Comparison of ENCODE assay signal across 26 cellular contexts in the genomic region with DNA sequence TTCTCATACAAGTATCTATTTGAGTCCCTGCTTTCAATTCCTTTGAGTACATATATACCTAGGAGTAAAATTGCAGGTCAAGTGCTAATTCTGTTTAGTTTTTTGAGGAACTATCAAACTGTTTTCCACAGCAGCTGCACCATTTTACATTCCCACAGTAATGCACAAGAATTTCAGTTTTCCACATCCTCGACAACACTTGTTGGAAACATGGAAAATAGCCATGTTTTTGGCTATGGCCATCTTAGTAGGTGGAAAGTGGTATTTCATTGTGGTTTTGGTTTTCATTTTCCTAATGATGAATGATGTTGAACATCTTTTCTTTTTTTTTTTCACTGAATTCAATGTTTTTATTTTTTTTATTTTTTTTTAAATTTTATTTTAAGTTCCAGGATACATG.
"Had no signal": no experiment of that assay in that cellular context is flagged by ENCODE, and none has a peak within 500 bp of the region (broad histone marks: within the 10 kb centered on the region; RNA-seq: fewer than 3 reads in every experiment).

No MANE protein-coding gene starts in this region.

- H3K4me3 Mint-ChIP-seq: dendritic cell treated with granulocyte-macrophage colony-stimulating factor and Interleukin-4, amounts not matched to agents 40 ng/mL and 50 ng/mL, for 4 days; effector memory CD8-positive, alpha-beta T cell; endodermal cell; mesothelial cell of epicardium had no signal

- H3K27me3 ChIP-seq: colonic mucosa, esophagus squamous epithelium, gastrocnemius medialis, heart right ventricle had no signal

- H3K36me3 Mint-ChIP-seq: mesothelial cell of epicardium had no signal

- H3K9me3 Mint-ChIP-seq: dendritic cell treated with granulocyte-macrophage colony-stimulating factor and Interleukin-4, amounts not matched to agents 40 ng/mL and 50 ng/mL, for 4 days; effector memory CD8-positive, alpha-beta T cell had no signal

- H3K4me1 ChIP-seq: colonic mucosa, esophagus squamous epithelium, gastrocnemius medialis, left lung, lower lobe of right lung had no signal

- H3K36me3 ChIP-seq: colonic mucosa, esophagus squamous epithelium, gastrocnemius medialis, heart right ventricle, left lung, lower lobe of right lung had no signal

- DNase-seq: colonic mucosa; cortex of kidney; effector CD8-positive, alpha-beta T cell; effector memory CD8-positive, alpha-beta T cell; endodermal cell; erythroblast; esophagus squamous epithelium; foreskin fibroblast; foreskin melanocyte; gastrocnemius medialis; glutamatergic neuron; head of caudate nucleus; heart right ventricle; hippocampal formation; left cardiac atrium; left lung; left ventricle myocardium superior; lower lobe of right lung; mesenchymal stem cell; mucosa of descending colon had no signal

- H3K4me1 Mint-ChIP-seq: mesothelial cell of epicardium had no signal

- FAIRE-seq: endometrium, islet of Langerhans, keratinocyte had no signal

- H3K4me3 ChIP-seq: colonic mucosa, esophagus squamous epithelium, gastrocnemius medialis, heart right ventricle, left lung, lower lobe of right lung, mucosa of descending colon had no signal

- H3K27ac ChIP-seq: colonic mucosa, epithelial cell of prostate, esophagus squamous epithelium, gastrocnemius medialis, heart right ventricle, left lung, lower lobe of right lung had no signal

- H3K27ac Mint-ChIP-seq: dendritic cell treated with granulocyte-macrophage colony-stimulating factor and Interleukin-4, amounts not matched to agents 40 ng/mL and 50 ng/mL, for 4 days; effector memory CD8-positive, alpha-beta T cell; endodermal cell; mesothelial cell of epicardium had no signal

- H3K9me3 ChIP-seq: colonic mucosa, gastrocnemius medialis, mucosa of descending colon had no signal
